16 cellular contexts compared by ENCODE assay signal in genomic region chr2:55114597-55114996, GRCh38.
A peak's percentile ranks its signal among the peaks of the same experiment; 100 is the strongest.
DNase-seq lines count a peak whose midpoint lies in the region; ATAC-seq lines count a peak whose summit lies in the region.
"Had no signal": no experiment of that assay in that cellular context is flagged by ENCODE, and none has a peak within 500 bp of the region (broad histone marks: within the 10 kb centered on the region; RNA-seq: fewer than 3 reads in every experiment).

No MANE protein-coding gene starts in this region.

- peaks cover 0 to 19% (median 4%) of the 10 kb centered on the region in 11 experiments; a peak in 6 of 22 replicates for H3K27me3 ChIP-seq in BLaER1 treated with 17β-estradiol and CSF1 and Interleukin-3, amounts not matched to agents 10 nM and 100 nM
- no peaks in the 10 kb centered on the region for H3K27me3 ChIP-seq in mesendoderm (ENCODE audit: insufficient read depth, low read length, poor library complexity)

- H3K18ac ChIP-seq in mesendoderm (ENCODE audit: low read length), result no peak overlapping the region

- H3K9ac ChIP-seq in BLaER1 treated with 17β-estradiol and CSF1 and Interleukin-3, amounts not matched to agents 10 nM and 100 nM, result no peak overlapping the region; a peak in 1 of 22 replicates
- no peak overlapping the region for H3K9ac ChIP-seq in mesendoderm (ENCODE audit: low read length)
- H3K9ac ChIP-seq: KMS-11 had no signal

- no peak overlapping the region for H3K4ac ChIP-seq in mesendoderm (ENCODE audit: low read depth, low read length)

- no peak overlapping the region for H2BK5ac ChIP-seq in mesendoderm (ENCODE audit: low read length)

- no peak overlapping the region for H3K56ac ChIP-seq in mesendoderm (ENCODE audit: low read length)

- H3K36me3 ChIP-seq in BLaER1 treated with 17β-estradiol and CSF1 and Interleukin-3, amounts not matched to agents 10 nM and 100 nM, result no peaks in the 10 kb centered on the region
- H3K36me3 ChIP-seq in mesendoderm (ENCODE audit: control insufficient read depth, insufficient read depth, low read length), result no peaks in the 10 kb centered on the region

- peaks cover 89 to 100% (median 97%) of the 10 kb centered on the region in 10 experiments for H3K4me1 ChIP-seq in BLaER1 treated with 17β-estradiol and CSF1 and Interleukin-3, amounts not matched to agents 10 nM and 100 nM
- H3K4me1 ChIP-seq in mesendoderm (ENCODE audit: control insufficient read depth, low read depth, low read length), result peaks cover 15% of the 10 kb centered on the region

- no peaks in the 10 kb centered on the region for H3K9me3 ChIP-seq in BLaER1 treated with 17β-estradiol and CSF1 and Interleukin-3, amounts not matched to agents 10 nM and 100 nM (replicated peaks in 1 of 11)

- DNase-seq in islet precursor cell (peak; percentile 20), mesendoderm (no peak), cerebellar cortex (ENCODE audit: low spot score) (no peak)
- DNase-seq: C1 segment of cervical spinal cord, DMS79 treated with DMSO at 0.1 percent for 48 hours, NCI-H1417, NCI-H187, NCI-H2227 treated with DMSO at 0.1 percent for 48 hours, NCI-H510A treated with DMSO at 0.1 percent for 48 hours, NCI-H774, SHP77 had no signal

- H3K79me1 ChIP-seq in mesendoderm (ENCODE audit: low read length), result no peaks in the 10 kb centered on the region

- no peak overlapping the region for H2BK120ac ChIP-seq in mesendoderm (ENCODE audit: low read depth, low read length)

- H3K4me3 ChIP-seq in BLaER1 treated with 17β-estradiol and CSF1 and Interleukin-3, amounts not matched to agents 10 nM and 100 nM, result peak overlapping the region in 2 of 10 experiments; percentile 54 to 56; a peak in 3 of 20 replicates
- H3K4me3 ChIP-seq in mesendoderm (ENCODE audit: low read length), result no peak overlapping the region

- H4K20me1 ChIP-seq in BLaER1 treated with 17β-estradiol and CSF1 and Interleukin-3, amounts not matched to agents 10 nM and 100 nM, result peaks cover 0 to under 1% (median 0%) of the 10 kb centered on the region in 11 experiments; a peak in 2 of 22 replicates

- no peak overlapping the region for H2BK15ac ChIP-seq in mesendoderm (replicated peaks; ENCODE audit: low read depth)

- peak overlapping the region; percentile 83 to 99 (median 95); a peak in 21 of 22 replicates for H3K4me2 ChIP-seq in BLaER1 treated with 17β-estradiol and CSF1 and Interleukin-3, amounts not matched to agents 10 nM and 100 nM
- H3K4me2 ChIP-seq in mesendoderm (ENCODE audit: low read length), result no peak overlapping the region
- H3K4me2 ChIP-seq: KMS-11 had no signal

- H4K5ac ChIP-seq in mesendoderm (ENCODE audit: low read length), result no peak overlapping the region

- H3K23ac ChIP-seq in mesendoderm (ENCODE audit: low read length), result no peak overlapping the region

- no peak overlapping the region for H2AK5ac ChIP-seq in mesendoderm (ENCODE audit: low read length)

- no peaks in the 10 kb centered on the region for H3K79me2 ChIP-seq in mesendoderm (ENCODE audit: control insufficient read depth, insufficient read depth, low read length)

- ATAC-seq in GM19438 (IDR thresholded peaks at IDR 0.05; ENCODE audit: low read depth, unreplicated experiment) (peak; percentile 57), HG03460 (IDR thresholded peaks at IDR 0.05; ENCODE audit: unreplicated experiment) (peak; percentile 54), GM21737 (IDR thresholded peaks at IDR 0.05; ENCODE audit: unreplicated experiment) (no peak)

- WGBS in mesendoderm (ENCODE audit: extremely low coverage, insufficient coverage, low lambda C conversion rate), result no CpG with 5 or more reads among the region's 5 CpGs

- H3K27ac ChIP-seq in BLaER1 treated with 17β-estradiol and CSF1 and Interleukin-3, amounts not matched to agents 10 nM and 100 nM, result peak overlapping the region in 4 of 11 experiments; percentile 91 to 98 (median 96); a peak in 7 of 22 replicates
- no peak overlapping the region for H3K27ac ChIP-seq in mesendoderm (ENCODE audit: low read depth, low read length)
- H3K27ac ChIP-seq: KMS-11 had no signal

- H4K8ac ChIP-seq in mesendoderm (ENCODE audit: low read depth, low read length), result no peak overlapping the region
